Comparison of ENCODE assay signal across 18 cellular contexts in genomic region chr1:198330982-198331620, GRCh38.
A peak's percentile ranks its signal among the peaks of the same experiment; 100 is the strongest.
DNase-seq lines count a peak whose midpoint lies in the region; ATAC-seq and TF ChIP-seq lines count a peak whose summit lies in the region.
"Had no signal": no experiment of that assay in that cellular context is flagged by ENCODE, and none has a peak within 500 bp of the region (broad histone marks: within the 10 kb centered on the region; RNA-seq: fewer than 3 reads in every experiment).

No MANE protein-coding gene starts in this region.

- H3K4me2 ChIP-seq in IMR-90 (ENCODE audit: low read depth, low read length) (no peak overlapping the region), mesendoderm (ENCODE audit: low read length) (no peak overlapping the region)

- H2BK15ac ChIP-seq in IMR-90 (ENCODE audit: low read depth, low read length) (no peak overlapping the region), mesendoderm (replicated peaks; ENCODE audit: low read depth) (no peak overlapping the region)

- H2AK5ac ChIP-seq in IMR-90 (ENCODE audit: low read depth, low read length) (no peak overlapping the region), mesendoderm (ENCODE audit: low read length) (no peak overlapping the region)

- H3K27ac ChIP-seq in IMR-90 (ENCODE audit: insufficient read depth, low read length) (no peak overlapping the region), mesendoderm (ENCODE audit: low read depth, low read length) (no peak overlapping the region)
- H3K27ac ChIP-seq: SJCRH30 had no signal

- H3K79me2 ChIP-seq in mesendoderm (ENCODE audit: control insufficient read depth, insufficient read depth, low read length), result no peaks in the 10 kb centered on the region

- no peak overlapping the region for H2BK5ac ChIP-seq in IMR-90 (ENCODE audit: low read depth, low read length, poor library complexity, severe bottlenecking)
- no peak overlapping the region for H2BK5ac ChIP-seq in mesendoderm (ENCODE audit: low read length)

- H2BK120ac ChIP-seq in IMR-90 (ENCODE audit: low read depth, low read length) (no peak overlapping the region), mesendoderm (ENCODE audit: low read depth, low read length) (no peak overlapping the region)

- WGBS in IMR-90 (ENCODE audit: extremely low coverage in 2 of 2, insufficient read length in 1 of 2), 2 experiments, result no CpG with 5 or more reads among the region's 2 CpGs
- no CpG with 5 or more reads among the region's 2 CpGs for WGBS in mesendoderm (ENCODE audit: extremely low coverage, insufficient coverage, low lambda C conversion rate)

- H3K18ac ChIP-seq in IMR-90 (ENCODE audit: low read depth, low read length) (no peak overlapping the region), mesendoderm (ENCODE audit: low read length) (no peak overlapping the region)

- TF ChIP-seq POLR2A in IMR-90 (IDR thresholded peaks at IDR 0.05; ENCODE audit: low read depth, low read length), result no peak

- dilution Hi-C loops in IMR-90 (cut with HindIII; ENCODE audit: low sequenced_read_pairs, unreplicated experiment), result no loop called here

- POLR2A ChIA-PET in IMR-90 (lab: Charles Lee; ENCODE audit: unreplicated experiment), result no interaction called here

- H3K27me3 ChIP-seq in IMR-90 (ENCODE audit: control insufficient read depth, insufficient read depth, low read length) (no peaks in the 10 kb centered on the region), mesendoderm (ENCODE audit: insufficient read depth, low read length, poor library complexity) (no peaks in the 10 kb centered on the region)
- H3K27me3 ChIP-seq: SJCRH30 had no signal

- no peak for TF ChIP-seq RAD21 in IMR-90 (IDR thresholded peaks at IDR 0.05; ENCODE audit: low read length)

- TF ChIP-seq CTCF in IMR-90 (conservative IDR thresholded peaks at IDR 0.05; ENCODE audit: low read depth, low read length) (no peak), choroid plexus epithelial cell (conservative IDR thresholded peaks at IDR 0.05; ENCODE audit: low read depth, low read length) (no peak)

- intact Hi-C loops in IMR-90 (cut with micrococcal nuclease), result no loop called here
- intact Hi-C loops in sciatic nerve (cut with DNase I), result no loop called here

- no peak overlapping the region for H2AK9ac ChIP-seq in IMR-90 (replicated peaks; ENCODE audit: low read depth, low read length, poor library complexity)

- H3K23ac ChIP-seq in IMR-90 (ENCODE audit: low read depth, low read length) (no peak overlapping the region), mesendoderm (ENCODE audit: low read length) (no peak overlapping the region)

- peak; percentile 30 for DNase-seq in EL
- DNase-seq in IMR-90, result peak; percentile 29
- DNase-seq in choroid plexus epithelial cell (ENCODE audit: low read depth), result peak; percentile 20
- peak; percentile 10 for DNase-seq in mesendoderm
- DNase-seq in GM19240 (ENCODE audit: insufficient read length, low spot score), result no peak
- DNase-seq in sciatic nerve (ENCODE audit: low spot score), result no peak
- no peak for DNase-seq in activated CD8-positive, alpha-beta memory T cell treated with anti-CD3 and anti-CD28 coated beads, Interleukin-2, amount 50 U/mL, for 4 hours
- DNase-seq: ACHN, DMS79 treated with DMSO at 0.1 percent for 48 hours, GDM1, KBM-7, NCI-H1417, NCI-H187 treated with DMSO at 0.1 percent for 48 hours, NCI-H345, NCI-H524 treated with DMSO at 0.1 percent for 48 hours, SJCRH30 had no signal

- H3K56ac ChIP-seq in IMR-90 (ENCODE audit: extremely low read depth, insufficient read depth, low read length), result no peak overlapping the region
- no peak overlapping the region for H3K56ac ChIP-seq in mesendoderm (ENCODE audit: low read length)

- no peaks in the 10 kb centered on the region for H3K79me1 ChIP-seq in IMR-90 (ENCODE audit: low read depth in 1 of 2, low read length in 2 of 2)
- no peaks in the 10 kb centered on the region for H3K79me1 ChIP-seq in mesendoderm (ENCODE audit: low read length)

- H3K4ac ChIP-seq in IMR-90 (ENCODE audit: low read depth, low read length), result no peak overlapping the region
- no peak overlapping the region for H3K4ac ChIP-seq in mesendoderm (ENCODE audit: low read depth, low read length)

- no peaks in the 10 kb centered on the region for H4K20me1 ChIP-seq in IMR-90 (ENCODE audit: insufficient read depth, low read length)

- no peak overlapping the region for H3K9ac ChIP-seq in IMR-90 (ENCODE audit: low read depth, low read length)
- H3K9ac ChIP-seq in mesendoderm (ENCODE audit: low read length), result no peak overlapping the region

- in situ Hi-C loops in IMR-90 (cut with MboI; ENCODE audit: low sequenced_read_pairs), result no loop called here

- no peak overlapping the region for H4K8ac ChIP-seq in IMR-90 (ENCODE audit: low read depth in 2 of 2, low read length in 2 of 2)
- H4K8ac ChIP-seq in mesendoderm (ENCODE audit: low read depth, low read length), result no peak overlapping the region

- H2BK20ac ChIP-seq in IMR-90 (ENCODE audit: low read depth, low read length), result no peak overlapping the region

- no peak for ATAC-seq in IMR-90 (ENCODE audit: low read depth)
- ATAC-seq in sciatic nerve, result no peak
- ATAC-seq: HCT116, Panc1 had no signal

- no peaks in the 10 kb centered on the region for H3K9me3 ChIP-seq in IMR-90 (ENCODE audit: control insufficient read depth, insufficient read depth, low read length)
- H3K9me3 ChIP-seq: SJCRH30 had no signal

- H3K36me3 ChIP-seq in IMR-90 (ENCODE audit: control insufficient read depth, insufficient read depth, low read length), result no peaks in the 10 kb centered on the region
- H3K36me3 ChIP-seq in mesendoderm (ENCODE audit: control insufficient read depth, insufficient read depth, low read length), result no peaks in the 10 kb centered on the region
- H3K36me3 ChIP-seq: SJCRH30 had no signal

- no peak overlapping the region for H4K91ac ChIP-seq in IMR-90 (ENCODE audit: insufficient read depth, low read depth, low read length)

- H3K14ac ChIP-seq in IMR-90 (replicated peaks; ENCODE audit: low read depth, low read length), result no peak overlapping the region; the same call in 1 of the 2 replicates

- H3K4me3 ChIP-seq in IMR-90 (ENCODE audit: insufficient read depth, low read depth, low read length) (no peak overlapping the region), choroid plexus epithelial cell (ENCODE audit: low read depth, low read length) (no peak overlapping the region), mesendoderm (ENCODE audit: low read length) (no peak overlapping the region)
- H3K4me3 ChIP-seq: SJCRH30 had no signal

- no TSS peak for BruUV-seq in IMR-90 (replicated peaks; lab: Mats Ljungman, UMichigan)

- CTCF ChIA-PET in IMR-90 (lab: Yijun Ruan, JAX), result no interaction called here

- no peak overlapping the region for H2AFZ ChIP-seq in IMR-90 (replicated peaks; ENCODE audit: low read length, poor library complexity)

- H4K5ac ChIP-seq in IMR-90 (ENCODE audit: low read depth, low read length), result no peak overlapping the region
- no peak overlapping the region for H4K5ac ChIP-seq in mesendoderm (ENCODE audit: low read length)

- no peaks in the 10 kb centered on the region; the same call in 1 of the 2 replicates for H3K4me1 ChIP-seq in IMR-90 (ENCODE audit: control insufficient read depth, insufficient read depth, low read length)
- H3K4me1 ChIP-seq in mesendoderm (ENCODE audit: control insufficient read depth, low read depth, low read length), result no peaks in the 10 kb centered on the region
- H3K4me1 ChIP-seq: SJCRH30 had no signal

- no peaks in the 10 kb centered on the region for H3K9me1 ChIP-seq in IMR-90 (ENCODE audit: insufficient read depth, low read length)

TF ChIP-seq in IMR-90, 13 proteins besides CTCF, POLR2A, EP300 and RAD21:
- no peak for TF ChIP-seq SMC3 (IDR thresholded peaks at IDR 0.05; ENCODE audit: low read depth, low read length)

Comparison
In these comparisons a context has a peak if more than half of its experiments do, and no peak if none do; other contexts are left out.
1. DNase-seq: peak in EL (single experiment), IMR-90 (single experiment), choroid plexus epithelial cell (single experiment) and mesendoderm (single experiment); none in GM19240 (single experiment), sciatic nerve (single experiment) and activated CD8-positive, alpha-beta memory T cell treated with anti-CD3 and anti-CD28 coated beads, Interleukin-2, amount 50 U/mL, for 4 hours (single experiment).